Comparison of ENCODE assay signal across 8 cellular contexts in the genomic region with DNA sequence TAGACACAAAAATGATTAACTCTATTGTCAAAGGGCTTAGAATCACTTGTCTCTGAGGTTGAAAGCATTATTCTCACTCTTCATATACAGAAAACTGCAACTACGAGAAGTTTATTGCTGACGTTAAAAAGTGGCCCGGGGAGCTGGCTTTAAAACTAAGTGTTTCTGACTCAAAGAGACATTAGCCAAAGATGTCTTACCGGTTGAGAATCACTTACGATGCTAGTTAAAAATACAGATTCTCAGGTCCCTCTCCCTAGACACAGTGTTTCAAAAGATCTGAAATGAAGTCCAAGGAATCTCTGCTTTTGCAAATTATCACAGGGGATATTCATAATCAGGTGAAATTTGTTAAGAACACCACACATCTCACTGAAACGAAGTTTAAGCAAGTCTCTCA. TPM values are rescaled to one million over a fixed set of nuclear protein-coding genes. Genes with fewer than 3 reads are reported as not detected.
A peak's percentile ranks its signal among the peaks of the same experiment; 100 is the strongest.
DNase-seq lines count a peak whose midpoint lies in the region; ATAC-seq and TF ChIP-seq lines count a peak whose summit lies in the region.

No MANE protein-coding gene starts in this region.

- peaks cover 13% of the 10 kb centered on the region for H3K4me1 ChIP-seq in psoas muscle

- DNase-seq in GM06990 (ENCODE audit: extremely low read depth, insufficient read length) (no peak), OCI-M1 (lab: John Stamatoyannopoulos, UW) (peak; percentile 55), endothelial cell (ENCODE audit: low spot score) (no peak), psoas muscle (no peak), NCI-H187 (lab: John Stamatoyannopoulos, UW) (no peak), epidermal melanocyte (ENCODE audit: insufficient read length, low spot score) (no peak), MV-4-11 (lab: John Stamatoyannopoulos, UW) (no peak), NCI-H2081 (lab: John Stamatoyannopoulos, UW) (no peak)

- H3K4me1 Mint-ChIP-seq in endothelial cell (ENCODE audit: unreplicated experiment), result peaks cover 5% of the 10 kb centered on the region

- H3K9me3 Mint-ChIP-seq in endothelial cell (ENCODE audit: unreplicated experiment), result no peaks in the 10 kb centered on the region

- H3K4me3 Mint-ChIP-seq in endothelial cell (ENCODE audit: unreplicated experiment), result peak overlapping the region; percentile 94

- H3K4me3 ChIP-seq in GM06990 (replicated peaks; ENCODE audit: low read depth, low read length) (peak overlapping the region; percentile 86), psoas muscle (peak overlapping the region; percentile 78)

- H3K9me3 ChIP-seq in psoas muscle, result no peaks in the 10 kb centered on the region

- H3K36me3 Mint-ChIP-seq in endothelial cell (ENCODE audit: low read depth, unreplicated experiment), result no peaks in the 10 kb centered on the region

- H3K27ac ChIP-seq in psoas muscle, result no peak overlapping the region

- H3K36me3 ChIP-seq in GM06990 (ENCODE audit: control insufficient read depth, insufficient read depth, low read length) (peaks cover 2% of the 10 kb centered on the region; the same call in 1 of the 2 replicates), psoas muscle (ENCODE audit: insufficient read depth in 1 of 2, low read depth in 1 of 2) (no peaks in the 10 kb centered on the region)

- TF ChIP-seq CTCF in GM06990 (IDR thresholded peaks at IDR 0.05; ENCODE audit: insufficient read depth, low read length, poor library complexity, severe bottlenecking) (no peak), endothelial cell (IDR thresholded peaks at IDR 0.05; ENCODE audit: unreplicated experiment) (no peak), psoas muscle (IDR thresholded peaks at IDR 0.05) (no peak)

- no peak for ATAC-seq in psoas muscle

- H3K27ac Mint-ChIP-seq in endothelial cell (ENCODE audit: unreplicated experiment), result no peak overlapping the region

- intact Hi-C loops in psoas muscle (cut with DNase I), result no loop called here

- no peaks in the 10 kb centered on the region for H3K27me3 ChIP-seq in GM06990 (replicated peaks; ENCODE audit: control insufficient read depth, insufficient read depth, low read length)
- no peaks in the 10 kb centered on the region for H3K27me3 ChIP-seq in psoas muscle (ENCODE audit: insufficient read depth in 3 of 3, low read length in 2 of 3)

- H3K27me3 Mint-ChIP-seq in endothelial cell (ENCODE audit: unreplicated experiment), result peaks cover 3% of the 10 kb centered on the region

- 26 to 38% (median 26%) methylated on average over 6 of the region's 6 CpGs for WGBS in psoas muscle, 3 donors

RNA-seq across cellular contexts. Expression of gene GNPDA2, which starts 1.2 kb away (rescaled TPM):
- 7.2 TPM for total RNA-seq in endothelial cell (ENCODE audit: unreplicated experiment)
- 1 to 10 TPM; 6.1 to 8.6 (median 6.8) TPM for total RNA-seq in psoas muscle
- polyA plus RNA-seq in psoas muscle, result 10 to 100 TPM in 1 of 3 donors, 1 to 10 TPM in 2; 4.6 to 18.9 (median 8.5) TPM

RNA-seq across cellular contexts. Expression of gene GUF1, which starts 46.9 kb away (rescaled TPM):
- total RNA-seq in endothelial cell (ENCODE audit: unreplicated experiment) (14.7 TPM), psoas muscle (10 to 100 TPM; 24.0 to 39.8 (median 32.4) TPM)
- polyA plus RNA-seq in psoas muscle, result 10 to 100 TPM; 17.6 to 25.8 (median 18.3) TPM
